In genomic region chr12:108495054-108495453, GRCh38 we compare ENCODE assay signal across 8 cellular contexts. TPM values are rescaled to one million over a fixed set of nuclear protein-coding genes. Genes with fewer than 3 reads are reported as not detected.
DNase-seq lines count a peak whose midpoint lies in the region; ATAC-seq and TF ChIP-seq lines count a peak whose summit lies in the region.

No MANE protein-coding gene starts in this region.

- no peaks in the 10 kb centered on the region for H3K4me1 Mint-ChIP-seq in effector memory CD8-positive, alpha-beta T cell (ENCODE audit: low read depth in 2 of 2)

- H3K36me3 Mint-ChIP-seq in activated naive CD4-positive, alpha-beta T cell treated with anti-CD3 and anti-CD28 coated beads, Interleukin-2, amount 50 U/mL, for 72 hours = no peaks in the 10 kb centered on the region
- no peaks in the 10 kb centered on the region for H3K36me3 Mint-ChIP-seq in effector memory CD8-positive, alpha-beta T cell (ENCODE audit: insufficient read depth)

- H3K9me3 Mint-ChIP-seq in activated naive CD4-positive, alpha-beta T cell treated with anti-CD3 and anti-CD28 coated beads, Interleukin-2, amount 50 U/mL, for 72 hours = no peaks in the 10 kb centered on the region
- peaks cover 0 to 2% of the 10 kb centered on the region in 2 donors for H3K9me3 Mint-ChIP-seq in effector memory CD8-positive, alpha-beta T cell

- H3K4me3 ChIP-seq in suprapubic skin = no peak overlapping the region

- H3K36me3 ChIP-seq in suprapubic skin = no peaks in the 10 kb centered on the region

- WGBS in suprapubic skin = 44% methylated on average over 1 of the region's 1 CpG

- no peak for TF ChIP-seq POLR2A in suprapubic skin (IDR thresholded peaks at IDR 0.05)

- peaks cover 29 to 66% of the 10 kb centered on the region in 2 donors for H3K27me3 Mint-ChIP-seq in effector memory CD8-positive, alpha-beta T cell

- H3K27ac Mint-ChIP-seq in activated naive CD4-positive, alpha-beta T cell treated with anti-CD3 and anti-CD28 coated beads, Interleukin-2, amount 50 U/mL, for 72 hours = no peak overlapping the region
- H3K27ac Mint-ChIP-seq in effector memory CD8-positive, alpha-beta T cell = no peak overlapping the region

- no peak overlapping the region for H3K4me3 Mint-ChIP-seq in effector memory CD8-positive, alpha-beta T cell

- no peaks in the 10 kb centered on the region for H3K4me1 ChIP-seq in suprapubic skin

- H3K27ac ChIP-seq in suprapubic skin = no peak overlapping the region

- peak in 1 of 2 donors; percentile 20 for ATAC-seq in activated naive CD4-positive, alpha-beta T cell treated with anti-CD3 and anti-CD28 coated beads, Interleukin-2, amount 50 U/mL, for 72 hours
- peak; percentile 36 for ATAC-seq in effector memory CD8-positive, alpha-beta T cell (replicated peaks)
- no peak for ATAC-seq in HG02642 (IDR thresholded peaks at IDR 0.05; ENCODE audit: poor library complexity, unreplicated experiment)

- no peaks in the 10 kb centered on the region for H3K9me3 ChIP-seq in suprapubic skin

- no peak for TF ChIP-seq CTCF in suprapubic skin (IDR thresholded peaks at IDR 0.05)

- peaks cover 47% of the 10 kb centered on the region for H3K27me3 ChIP-seq in suprapubic skin

- TF ChIP-seq EP300 in suprapubic skin (IDR thresholded peaks at IDR 0.05) = no peak

- DNase-seq in activated naive CD4-positive, alpha-beta T cell treated with anti-CD3 and anti-CD28 coated beads, Interleukin-2, amount 50 U/mL, for 72 hours (ENCODE audit: low spot score in 2 of 2) = peak; percentile 26 to 35
- no peak for DNase-seq in activated naive CD4-positive, alpha-beta T cell (lab: John Stamatoyannopoulos, UW)
- DNase-seq in NAMALWA (ENCODE audit: low spot score) (peak; percentile 78), renal cortical epithelial cell (ENCODE audit: low read depth) (peak; percentile 7), suprapubic skin (ENCODE audit: low spot score in 2 of 2) (no peak), medulla oblongata (ENCODE audit: extremely low spot score) (no peak)
- DNase-seq in effector memory CD8-positive, alpha-beta T cell = no peak

RNA-seq across cellular contexts. Expression of gene FICD, which starts 20.0 kb away (rescaled TPM):
- total RNA-seq in activated naive CD4-positive, alpha-beta T cell treated with anti-CD3 and anti-CD28 coated beads, Interleukin-2, amount 50 U/mL, for 72 hours = 1 to 10 TPM; 2.3 to 8.4 TPM
- total RNA-seq in renal cortical epithelial cell (6.4 and 7.8 TPM in 2 replicates), suprapubic skin (1 to 10 TPM; 2.3 to 5.7 (median 3.9) TPM)

Comparison
In these comparisons a context has a peak if more than half of its experiments do, and no peak if none do; other contexts are left out.
1. DNase-seq: peak in activated naive CD4-positive, alpha-beta T cell treated with anti-CD3 and anti-CD28 coated beads, Interleukin-2, amount 50 U/mL, for 72 hours (2 of 2), NAMALWA (single experiment) and renal cortical epithelial cell (single experiment); none in activated naive CD4-positive, alpha-beta T cell (0 of 4), effector memory CD8-positive, alpha-beta T cell (0 of 3), suprapubic skin (0 of 2) and medulla oblongata (single experiment).